Comparison of ENCODE assay signal across 8 cellular contexts in the genomic region with DNA sequence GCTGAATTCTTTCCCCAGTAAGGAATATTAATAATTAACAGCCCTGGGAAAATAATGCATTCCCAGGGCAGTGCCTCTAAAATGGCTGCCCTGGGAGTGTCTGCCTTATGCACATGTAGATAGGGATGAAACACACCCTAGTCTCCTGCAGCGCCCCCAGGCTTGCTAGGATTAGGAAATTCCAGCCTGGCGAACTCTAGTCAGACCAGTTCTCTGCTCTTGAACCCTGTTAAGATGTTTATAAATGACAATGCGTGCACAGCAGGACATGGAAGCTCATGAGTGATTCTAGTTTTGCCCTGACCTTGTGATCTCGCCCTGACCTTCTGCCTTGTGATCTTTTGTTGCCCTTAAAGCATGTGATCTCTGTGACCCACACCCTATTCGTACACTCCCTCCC. TPM values are rescaled to one million over a fixed set of nuclear protein-coding genes. Genes with fewer than 3 reads are reported as not detected.
DNase-seq lines count a peak whose midpoint lies in the region; ATAC-seq and TF ChIP-seq lines count a peak whose summit lies in the region.
"Not testable (repeated sequence)": the region's sequence is repeated elsewhere in the genome, so short reads cannot be mapped to it uniquely, and the experiment has no call there.
"Had no signal": no experiment of that assay in that cellular context is flagged by ENCODE, and none has a peak within 500 bp of the region (broad histone marks: within the 10 kb centered on the region; RNA-seq: fewer than 3 reads in every experiment).

No MANE protein-coding gene starts in this region.

- intact Hi-C loops in Caco-2 (cut with micrococcal nuclease; ENCODE audit: unreplicated experiment); activated CD4-positive, alpha-beta T cell treated with anti-CD3 and anti-CD28 coated beads, Interleukin-2, amount 10 ng/mL, durations not matched to agents 24 days and 14 days (cut with micrococcal nuclease): not testable (repeated sequence)

- CTCF ChIA-PET in Caco-2 (lab: Charles Lee); activated naive CD4-positive, alpha-beta T cell treated with anti-CD3 and anti-CD28 coated beads, Interleukin-2, amount 10 ng/mL, durations not matched to agents 7 days and 5 days (lab: Charles Lee): not testable (repeated sequence)

- H3K9me3 Mint-ChIP-seq in Caco-2 (ENCODE audit: unreplicated experiment) (peaks cover 41% of the 10 kb centered on the region), mesothelial cell of epicardium (peaks cover 16% of the 10 kb centered on the region)
- H3K9me3 Mint-ChIP-seq in activated CD4-positive, alpha-beta T cell treated with anti-CD3 and anti-CD28 coated beads, Interleukin-2, amount 10 ng/mL, durations not matched to agents 24 days and 14 days, result peaks cover 30% of the 10 kb centered on the region
- peaks cover 64% of the 10 kb centered on the region for H3K9me3 Mint-ChIP-seq in activated naive CD4-positive, alpha-beta T cell treated with anti-CD3 and anti-CD28 coated beads, Interleukin-2, amount 10 ng/mL, durations not matched to agents 7 days and 5 days
- peaks cover 23 to 24% of the 10 kb centered on the region in 2 donors for H3K9me3 Mint-ChIP-seq in effector memory CD8-positive, alpha-beta T cell
- H3K9me3 Mint-ChIP-seq in neural crest cell, result not testable (repeated sequence)

- not testable (repeated sequence) for TF ChIP-seq CTCF in Caco-2 (IDR thresholded peaks at IDR 0.05; ENCODE audit: insufficient read depth in 1 of 2, low read depth in 1 of 2, low read length in 1 of 2, severe bottlenecking in 1 of 2, unreplicated experiment in 1 of 2); mesothelial cell of epicardium (IDR thresholded peaks at IDR 0.05; ENCODE audit: unreplicated experiment); neural crest cell (conservative IDR thresholded peaks at IDR 0.05)

- H3K9ac ChIP-seq in NT2/D1 (ENCODE audit: insufficient read length, low read depth), result not testable (repeated sequence)

- H3K4me1 Mint-ChIP-seq in Caco-2 (ENCODE audit: low read depth, unreplicated experiment) (peaks cover 17% of the 10 kb centered on the region), mesothelial cell of epicardium (peaks cover 17% of the 10 kb centered on the region), neural crest cell (peaks cover 32% of the 10 kb centered on the region)
- H3K4me1 Mint-ChIP-seq in activated CD4-positive, alpha-beta T cell treated with anti-CD3 and anti-CD28 coated beads, Interleukin-2, amount 10 ng/mL, durations not matched to agents 24 days and 14 days, result peaks cover 18% of the 10 kb centered on the region
- H3K4me1 Mint-ChIP-seq in activated naive CD4-positive, alpha-beta T cell treated with anti-CD3 and anti-CD28 coated beads, Interleukin-2, amount 10 ng/mL, durations not matched to agents 7 days and 5 days, result peaks cover 25% of the 10 kb centered on the region
- H3K4me1 Mint-ChIP-seq in effector memory CD8-positive, alpha-beta T cell (ENCODE audit: low read depth in 2 of 2), result peaks cover 25% of the 10 kb centered on the region in 2 donors

- not testable (repeated sequence) for H3K4me3 ChIP-seq in Caco-2 (ENCODE audit: low read depth, low read length); NT2/D1 (ENCODE audit: insufficient read length, low read depth)

- peaks cover 26% of the 10 kb centered on the region for H3K9me3 ChIP-seq in Caco-2
- H3K9me3 ChIP-seq in NT2/D1 (ENCODE audit: insufficient read depth, low read length), result peaks cover 34% of the 10 kb centered on the region; the same call in 1 of the 2 replicates

- H3K27me3 ChIP-seq in Caco-2 (replicated peaks; ENCODE audit: control insufficient read depth, insufficient read depth, low read length), result not testable (repeated sequence)
- H3K27me3 ChIP-seq in NT2/D1 (ENCODE audit: insufficient read depth, insufficient read length), result peaks cover 13% of the 10 kb centered on the region

- H3K36me3 ChIP-seq in Caco-2 (ENCODE audit: control insufficient read depth, insufficient read depth, low read length); NT2/D1 (ENCODE audit: insufficient read depth, insufficient read length, low read length): not testable (repeated sequence)

- BruUV-seq in Caco-2 (replicated peaks; lab: Mats Ljungman, UMichigan), result not testable (repeated sequence)

- H3K27me3 Mint-ChIP-seq in Caco-2 (ENCODE audit: insufficient read depth, unreplicated experiment); activated CD4-positive, alpha-beta T cell treated with anti-CD3 and anti-CD28 coated beads, Interleukin-2, amount 10 ng/mL, durations not matched to agents 24 days and 14 days; effector memory CD8-positive, alpha-beta T cell; mesothelial cell of epicardium (ENCODE audit: low read depth); neural crest cell (ENCODE audit: low read depth): not testable (repeated sequence)
- peaks cover 17% of the 10 kb centered on the region for H3K27me3 Mint-ChIP-seq in activated naive CD4-positive, alpha-beta T cell treated with anti-CD3 and anti-CD28 coated beads, Interleukin-2, amount 10 ng/mL, durations not matched to agents 7 days and 5 days

- not testable (repeated sequence) for ATAC-seq in effector memory CD8-positive, alpha-beta T cell (replicated peaks)

- POLR2A ChIA-PET in Caco-2 (lab: Charles Lee), result not testable (repeated sequence)

- not testable (repeated sequence) for H3K27ac Mint-ChIP-seq in Caco-2 (ENCODE audit: unreplicated experiment); activated CD4-positive, alpha-beta T cell treated with anti-CD3 and anti-CD28 coated beads, Interleukin-2, amount 10 ng/mL, durations not matched to agents 24 days and 14 days; activated naive CD4-positive, alpha-beta T cell treated with anti-CD3 and anti-CD28 coated beads, Interleukin-2, amount 10 ng/mL, durations not matched to agents 7 days and 5 days; mesothelial cell of epicardium; neural crest cell (ENCODE audit: unreplicated experiment)
- peak overlapping the region in 1 of 2 donors; percentile 72 for H3K27ac Mint-ChIP-seq in effector memory CD8-positive, alpha-beta T cell

- not testable (repeated sequence) for H3K36me3 Mint-ChIP-seq in Caco-2 (ENCODE audit: insufficient read depth, unreplicated experiment)
- H3K36me3 Mint-ChIP-seq in activated CD4-positive, alpha-beta T cell treated with anti-CD3 and anti-CD28 coated beads, Interleukin-2, amount 10 ng/mL, durations not matched to agents 24 days and 14 days (ENCODE audit: low read depth), result peaks cover 29% of the 10 kb centered on the region
- peaks cover 48% of the 10 kb centered on the region for H3K36me3 Mint-ChIP-seq in activated naive CD4-positive, alpha-beta T cell treated with anti-CD3 and anti-CD28 coated beads, Interleukin-2, amount 10 ng/mL, durations not matched to agents 7 days and 5 days
- H3K36me3 Mint-ChIP-seq in effector memory CD8-positive, alpha-beta T cell (ENCODE audit: insufficient read depth), result peaks cover 21% of the 10 kb centered on the region
- H3K36me3 Mint-ChIP-seq in mesothelial cell of epicardium, result peaks cover 15% of the 10 kb centered on the region
- H3K36me3 Mint-ChIP-seq in neural crest cell (ENCODE audit: low read depth), result peaks cover 19% of the 10 kb centered on the region

- peaks cover 13% of the 10 kb centered on the region for H3K4me1 ChIP-seq in Caco-2
- not testable (repeated sequence) for H3K4me1 ChIP-seq in NT2/D1 (ENCODE audit: insufficient read depth, insufficient read length)

- DNase-seq in Caco-2 (peak in 1 of 2 experiments; percentile 27), NT2/D1 (ENCODE audit: low read depth, low spot score) (peak; percentile 6)
- not testable (repeated sequence) for DNase-seq in activated CD4-positive, alpha-beta T cell treated with anti-CD3 and anti-CD28 coated beads, Interleukin-2, amount 10 ng/mL, durations not matched to agents 24 days and 14 days; activated naive CD4-positive, alpha-beta T cell treated with anti-CD3 and anti-CD28 coated beads, Interleukin-2, amount 10 ng/mL, durations not matched to agents 7 days and 5 days; effector memory CD8-positive, alpha-beta T cell; mesothelial cell of epicardium (ENCODE audit: low spot score in 2 of 2, unreplicated experiment in 2 of 2); neural crest cell (ENCODE audit: low read depth, low spot score)

- H3K4me3 Mint-ChIP-seq in Caco-2 (ENCODE audit: unreplicated experiment), result peak overlapping the region; percentile 69
- peak overlapping the region; percentile 3 for H3K4me3 Mint-ChIP-seq in activated CD4-positive, alpha-beta T cell treated with anti-CD3 and anti-CD28 coated beads, Interleukin-2, amount 10 ng/mL, durations not matched to agents 24 days and 14 days
- peak overlapping the region; percentile 52 for H3K4me3 Mint-ChIP-seq in activated naive CD4-positive, alpha-beta T cell treated with anti-CD3 and anti-CD28 coated beads, Interleukin-2, amount 10 ng/mL, durations not matched to agents 7 days and 5 days
- H3K4me3 Mint-ChIP-seq in effector memory CD8-positive, alpha-beta T cell, result peak overlapping the region; percentile 33 to 54
- H3K4me3 Mint-ChIP-seq in mesothelial cell of epicardium, result peak overlapping the region; percentile 30
- peak overlapping the region; percentile 81 for H3K4me3 Mint-ChIP-seq in neural crest cell

RNA-seq across cellular contexts. Expression of gene ZNF792, which starts 1.5 kb away (rescaled TPM):
- total RNA-seq in Caco-2 (2022), result 4.5 and 5.6 TPM in 2 replicates
- 5.0 and 5.8 TPM in 2 replicates for total RNA-seq in activated CD4-positive, alpha-beta T cell treated with anti-CD3 and anti-CD28 coated beads, Interleukin-2, amount 10 ng/mL, durations not matched to agents 24 days and 14 days
- total RNA-seq in mesothelial cell of epicardium, result 9.2 to 9.6 TPM (median 9.3 TPM) in 3 replicates
- 7.5 and 8.1 TPM in 2 replicates for total RNA-seq in neural crest cell

RNA-seq across cellular contexts. Expression of gene GRAMD1A, which starts 34.6 kb away (rescaled TPM):
- total RNA-seq in Caco-2 (2022) (110 and 132 TPM in 2 replicates), mesothelial cell of epicardium (123 to 130 TPM (median 129 TPM) in 3 replicates), neural crest cell (100 and 103 TPM in 2 replicates)
- 160 and 176 TPM in 2 replicates for total RNA-seq in activated CD4-positive, alpha-beta T cell treated with anti-CD3 and anti-CD28 coated beads, Interleukin-2, amount 10 ng/mL, durations not matched to agents 24 days and 14 days

RNA-seq across cellular contexts. Expression of gene ZNF30, which starts 38.8 kb away (rescaled TPM):
- 5.2 and 5.6 TPM in 2 replicates for total RNA-seq in Caco-2 (2022)
- 3.6 and 4.4 TPM in 2 replicates for total RNA-seq in activated CD4-positive, alpha-beta T cell treated with anti-CD3 and anti-CD28 coated beads, Interleukin-2, amount 10 ng/mL, durations not matched to agents 24 days and 14 days
- total RNA-seq in mesothelial cell of epicardium, result 4.7 to 5.8 TPM (median 4.8 TPM) in 3 replicates
- 6.2 and 7.2 TPM in 2 replicates for total RNA-seq in neural crest cell
- total RNA-seq: OCI-LY7 had no signal

Comparison
In these comparisons a context has a peak if more than half of its experiments do, and no peak if none do; other contexts are left out.
1. H3K4me3 Mint-ChIP-seq: peak in every context shown above with its lines; median percentile 81 in neural crest cell; 69 in Caco-2; 52 in activated naive CD4-positive, alpha-beta T cell treated with anti-CD3 and anti-CD28 coated beads, Interleukin-2, amount 10 ng/mL, durations not matched to agents 7 days and 5 days; 44 in effector memory CD8-positive, alpha-beta T cell; 30 in mesothelial cell of epicardium; 3 in activated CD4-positive, alpha-beta T cell treated with anti-CD3 and anti-CD28 coated beads, Interleukin-2, amount 10 ng/mL, durations not matched to agents 24 days and 14 days.